20 cellular contexts compared by ENCODE assay signal in genomic region chr7:132226046-132226590, GRCh38.
"Had no signal": no experiment of that assay in that cellular context is flagged by ENCODE, and none has a peak within 500 bp of the region (broad histone marks: within the 10 kb centered on the region; RNA-seq: fewer than 3 reads in every experiment).

No MANE protein-coding gene starts in this region.

- H3K36me3 Mint-ChIP-seq: activated naive CD8-positive, alpha-beta T cell treated with anti-CD3 and anti-CD28 coated beads for 36 hours had no signal

- H3K9me3 Mint-ChIP-seq: activated B cell treated with CpG ODN at 0.5 μM for 24 hours; activated CD8-positive, alpha-beta T cell treated with anti-CD3 and anti-CD28 coated beads for 36 hours; activated naive CD8-positive, alpha-beta T cell treated with anti-CD3 and anti-CD28 coated beads for 36 hours; activated T-helper 17 cell treated with anti-CD3 and anti-CD28 coated beads, Interleukin-2, amount 50 U/mL, for 72 hours; effector memory CD8-positive, alpha-beta T cell; neural crest cell; T-helper 2 cell treated with Interferon-gamma antibody and Interleukin-4, amounts not matched to agents 5 μg/mL and 100 μg/mL, for 36 hours had no signal

- H3K27ac ChIP-seq: tibial artery, uterus had no signal

- H3K36me3 ChIP-seq: tibial artery, uterus had no signal

- H3K4me3 ChIP-seq: tibial artery, uterus had no signal

- H3K27me3 ChIP-seq: tibial artery, uterus had no signal

- H3K9me3 ChIP-seq: tibial artery, uterus had no signal

- ATAC-seq: activated CD8-positive, alpha-beta T cell treated with anti-CD3 and anti-CD28 coated beads for 36 hours; activated T-helper 17 cell treated with anti-CD3 and anti-CD28 coated beads, Interleukin-2, amount 50 U/mL, for 72 hours; effector memory CD8-positive, alpha-beta T cell had no signal

- DNase-seq: activated B cell treated with CpG ODN at 0.5 μM for 24 hours; activated CD4-positive, alpha-beta T cell treated with anti-CD3 and anti-CD28 coated beads for 48 hours; activated CD8-positive, alpha-beta T cell treated with anti-CD3 and anti-CD28 coated beads for 36 hours; activated naive CD4-positive, alpha-beta T cell; activated naive CD8-positive, alpha-beta T cell treated with anti-CD3 and anti-CD28 coated beads for 36 hours; activated T-cell treated with anti-CD3 and anti-CD28 coated beads, Interleukin-2, amount 50 U/mL, for 1 hour; amniotic stem cell; caudate nucleus; effector memory CD8-positive, alpha-beta T cell; hippocampal formation; left colon; stimulated activated CD4-positive, alpha-beta T cell treated with anti-CD3 and anti-CD28 coated beads, Interleukin-12 subunit alpha, Interleukin-12 subunit beta, amount 100 ng/mL, for 4 hours; stimulated activated CD4-positive, alpha-beta T cell treated with anti-CD3 and anti-CD28 coated beads, Interleukin-1b, Interleukin-23, amount 100 ng/mL, for 48 hours; stimulated activated naive CD4-positive, alpha-beta T cell treated with Interleukin-2 at 50 U/mL for 16 hours; substantia nigra; tibial artery; uterus had no signal

- H3K4me1 ChIP-seq: tibial artery, uterus had no signal

- H3K27me3 Mint-ChIP-seq: activated B cell treated with CpG ODN at 0.5 μM for 24 hours; activated naive CD8-positive, alpha-beta T cell treated with anti-CD3 and anti-CD28 coated beads for 36 hours had no signal

- H3K4me3 Mint-ChIP-seq: activated B cell treated with CpG ODN at 0.5 μM for 24 hours; activated CD8-positive, alpha-beta T cell treated with anti-CD3 and anti-CD28 coated beads for 36 hours; activated naive CD8-positive, alpha-beta T cell treated with anti-CD3 and anti-CD28 coated beads for 36 hours; activated T-helper 17 cell treated with anti-CD3 and anti-CD28 coated beads, Interleukin-2, amount 50 U/mL, for 72 hours; effector memory CD8-positive, alpha-beta T cell; neural crest cell; T-helper 2 cell treated with Interferon-gamma antibody and Interleukin-4, amounts not matched to agents 5 μg/mL and 100 μg/mL, for 36 hours had no signal

- H3K27ac Mint-ChIP-seq: activated B cell treated with CpG ODN at 0.5 μM for 24 hours; activated CD8-positive, alpha-beta T cell treated with anti-CD3 and anti-CD28 coated beads for 36 hours; activated naive CD8-positive, alpha-beta T cell treated with anti-CD3 and anti-CD28 coated beads for 36 hours; activated T-helper 17 cell treated with anti-CD3 and anti-CD28 coated beads, Interleukin-2, amount 50 U/mL, for 72 hours; effector memory CD8-positive, alpha-beta T cell; T-helper 2 cell treated with Interferon-gamma antibody and Interleukin-4, amounts not matched to agents 5 μg/mL and 100 μg/mL, for 36 hours had no signal

- H3K4me1 Mint-ChIP-seq: activated B cell treated with CpG ODN at 0.5 μM for 24 hours; activated naive CD8-positive, alpha-beta T cell treated with anti-CD3 and anti-CD28 coated beads for 36 hours; activated T-helper 17 cell treated with anti-CD3 and anti-CD28 coated beads, Interleukin-2, amount 50 U/mL, for 72 hours had no signal
